In genomic region chr6:30453508-30454206, GRCh38 we compare ENCODE assay signal across 8 cellular contexts. TPM values are rescaled to one million over a fixed set of nuclear protein-coding genes. Genes with fewer than 3 reads are reported as not detected.
DNase-seq lines count a peak whose midpoint lies in the region; TF ChIP-seq lines count a peak whose summit lies in the region.
"Not testable (repeated sequence)": the region's sequence is repeated elsewhere in the genome, so short reads cannot be mapped to it uniquely, and the experiment has no call there.

No MANE protein-coding gene starts in this region.

- peak overlapping the region; percentile 57 for H3K4me2 ChIP-seq in hepatocyte

- intact Hi-C loops in activated CD4-positive, alpha-beta T cell treated with anti-CD3 and anti-CD28 coated beads, Interleukin-2, amount 10 ng/mL, durations not matched to agents 24 days and 14 days (cut with micrococcal nuclease), result loop anchor here (1.0 to 5.0 kb wide), 4 partner anchors 10 to 351 kb away; no protein-coding TSS in a partner anchor
- intact Hi-C loops in MCF 10A (cut with micrococcal nuclease), result loop anchor here (1.0 kb wide), 1 partner anchor 42 kb away; no protein-coding TSS in a partner anchor
- intact Hi-C loops in testis (cut with DNase I; ENCODE audit: low total_unique reads), result not testable (repeated sequence)

- peaks cover 82% of the 10 kb centered on the region for H3K27me3 Mint-ChIP-seq in activated CD4-positive, alpha-beta T cell treated with anti-CD3 and anti-CD28 coated beads, Interleukin-2, amount 10 ng/mL, durations not matched to agents 24 days and 14 days
- H3K27me3 Mint-ChIP-seq in MCF 10A (ENCODE audit: insufficient read depth, unreplicated experiment), result peaks cover 75% of the 10 kb centered on the region

- H3K4me3 Mint-ChIP-seq in activated CD4-positive, alpha-beta T cell treated with anti-CD3 and anti-CD28 coated beads, Interleukin-2, amount 10 ng/mL, durations not matched to agents 24 days and 14 days, result peak overlapping the region; percentile 45
- not testable (repeated sequence) for H3K4me3 Mint-ChIP-seq in MCF 10A (ENCODE audit: unreplicated experiment)

- not testable (repeated sequence) for H3K27ac Mint-ChIP-seq in activated CD4-positive, alpha-beta T cell treated with anti-CD3 and anti-CD28 coated beads, Interleukin-2, amount 10 ng/mL, durations not matched to agents 24 days and 14 days; MCF 10A (ENCODE audit: low read depth, unreplicated experiment)

- CTCF ChIA-PET in MCF 10A (lab: Yijun Ruan, JAX), result interaction anchor here (0.6 to 2.2 kb wide), 20 partner anchors 9 to 272 kb away, joined by 3 to 9 read pairs (median 4); no protein-coding TSS in a partner anchor

- peaks cover 64% of the 10 kb centered on the region for H3K27me3 ChIP-seq in hepatocyte
- not testable (repeated sequence) for H3K27me3 ChIP-seq in testis

- WGBS in hepatocyte (ENCODE audit: low lambda C conversion rate, missing lambda C conversion rate), result 16% methylated on average over 22 of the region's 26 CpGs
- WGBS in testis, 2 donors, result 1 to 9% methylated on average over 21 to 26 of the region's 26 CpGs

- not testable (repeated sequence) for TF ChIP-seq EP300 in Ishikawa (IDR thresholded peaks at IDR 0.05; ENCODE audit: borderline replicate concordance)

- BruUV-seq in MCF 10A (replicated peaks; lab: Mats Ljungman, UMichigan), result not testable (repeated sequence)

- not testable (repeated sequence) for H3K9me3 Mint-ChIP-seq in activated CD4-positive, alpha-beta T cell treated with anti-CD3 and anti-CD28 coated beads, Interleukin-2, amount 10 ng/mL, durations not matched to agents 24 days and 14 days; MCF 10A (ENCODE audit: unreplicated experiment)

- POLR2A ChIA-PET in MCF 10A (lab: Yijun Ruan, JAX), result interaction anchor here (0.6 kb wide), 1 partner anchor 41 kb away, joined by 3 read pairs; no protein-coding TSS in a partner anchor

- not testable (repeated sequence) for H4K20me1 ChIP-seq in hepatocyte (ENCODE audit: insufficient read depth, poor library complexity, severe bottlenecking)

- not testable (repeated sequence) for H3K36me3 Mint-ChIP-seq in activated CD4-positive, alpha-beta T cell treated with anti-CD3 and anti-CD28 coated beads, Interleukin-2, amount 10 ng/mL, durations not matched to agents 24 days and 14 days (ENCODE audit: low read depth); MCF 10A (ENCODE audit: insufficient read depth, unreplicated experiment)

- H2AFZ ChIP-seq in hepatocyte, result not testable (repeated sequence)

- not testable (repeated sequence) for H3K36me3 ChIP-seq in hepatocyte (replicated peaks; ENCODE audit: insufficient read depth, low read depth); testis (ENCODE audit: low read depth, missing control alignments)

- H3K9me2 ChIP-seq in hepatocyte (replicated peaks; ENCODE audit: insufficient read depth), result not testable (repeated sequence)

- H3K79me2 ChIP-seq in hepatocyte, result not testable (repeated sequence)

- peak; percentile 82 for DNase-seq in EL
- peak; percentile 86 to 89 for DNase-seq in NOMO-1 (lab: John Stamatoyannopoulos, UW; ENCODE audit: unreplicated experiment in 2 of 2)
- DNase-seq in activated CD4-positive, alpha-beta T cell treated with anti-CD3 and anti-CD28 coated beads, Interleukin-2, amount 10 ng/mL, durations not matched to agents 24 days and 14 days, result peak; percentile 97
- DNase-seq in MCF 10A (ENCODE audit: unreplicated experiment), result peak; percentile 78
- DNase-seq in hepatocyte (ENCODE audit: low spot score), result peak; percentile 94
- peak; percentile 56 for DNase-seq in pulmonary artery endothelial cell (ENCODE audit: low read depth, low spot score)
- DNase-seq in testis, result peak; percentile 96

- H3K9me3 ChIP-seq in hepatocyte (ENCODE audit: low read depth); testis: not testable (repeated sequence)

- H3K4me1 Mint-ChIP-seq in activated CD4-positive, alpha-beta T cell treated with anti-CD3 and anti-CD28 coated beads, Interleukin-2, amount 10 ng/mL, durations not matched to agents 24 days and 14 days, result peaks cover 26% of the 10 kb centered on the region
- H3K4me1 Mint-ChIP-seq in MCF 10A (ENCODE audit: insufficient read depth, unreplicated experiment), result not testable (repeated sequence)

- H3K27ac ChIP-seq in hepatocyte, testis: not testable (repeated sequence)

- TF ChIP-seq CTCF in MCF 10A (IDR thresholded peaks at IDR 0.05; ENCODE audit: unreplicated experiment), result peak; percentile 57
- TF ChIP-seq CTCF in hepatocyte (IDR thresholded peaks at IDR 0.05; ENCODE audit: poor library complexity), result peak; percentile 96
- TF ChIP-seq CTCF in testis (IDR thresholded peaks at IDR 0.05), result peak; percentile 61 to 74 (median 64)

- H3K4me1 ChIP-seq in hepatocyte (ENCODE audit: insufficient read depth), result not testable (repeated sequence)
- H3K4me1 ChIP-seq in testis, result peaks cover 10% of the 10 kb centered on the region

- TF ChIP-seq RAD21 in Ishikawa (IDR thresholded peaks at IDR 0.05; ENCODE audit: low read depth), result peak; percentile 65

- H3K4me3 ChIP-seq in hepatocyte, testis: not testable (repeated sequence)

- not testable (repeated sequence) for TF ChIP-seq POLR2A in testis (IDR thresholded peaks at IDR 0.05)

RNA-seq across cellular contexts. Expression of gene HLA-E, which starts 35.7 kb away (rescaled TPM):
- 484 and 488 TPM in 2 replicates for total RNA-seq in activated CD4-positive, alpha-beta T cell treated with anti-CD3 and anti-CD28 coated beads, Interleukin-2, amount 10 ng/mL, durations not matched to agents 24 days and 14 days
- 83.6 and 103 TPM in 2 replicates for total RNA-seq in MCF 10A (2022)
- total RNA-seq in hepatocyte, result 155 and 158 TPM in 2 replicates
- polyA plus RNA-seq in hepatocyte, result 141 and 163 TPM in 2 replicates
- total RNA-seq in pulmonary artery endothelial cell, result 524 and 663 TPM in 2 replicates
- 100 to 1,000 TPM in 1 of 2 donors, 10 to 100 TPM in 1; 90.2 to 145 TPM for total RNA-seq in testis
- 253 TPM for polyA plus RNA-seq in testis (ENCODE audit: insufficient read depth, low read depth, low replicate concordance)
